25 cellular contexts compared by ENCODE assay signal in genomic region chr3:79314962-79315361, GRCh38.
"Had no signal": no experiment of that assay in that cellular context is flagged by ENCODE, and none has a peak within 500 bp of the region (broad histone marks: within the 10 kb centered on the region; RNA-seq: fewer than 3 reads in every experiment).

No MANE protein-coding gene starts in this region.

- H3K27me3 ChIP-seq: ascending aorta, gastroesophageal sphincter, pancreas, right atrium auricular region, spleen, uterus had no signal

- DNase-seq: activated CD4-positive, alpha-beta T cell treated with anti-CD3 and anti-CD28 coated beads for 48 hours; activated CD4-positive, alpha-beta T cell treated with anti-CD3 and anti-CD28 coated beads, Interleukin-2, amount 50 U/mL, for 48 hours; activated CD8-positive, alpha-beta memory T cell treated with anti-CD3 and anti-CD28 coated beads for 24 hours; activated effector memory CD4-positive, alpha-beta T cell treated with Interleukin-2 at 50 U/mL for 16 hours; activated naive CD4-positive, alpha-beta T cell treated with anti-CD3 and anti-CD28 coated beads for 36 hours; activated naive CD8-positive, alpha-beta T cell treated with anti-CD3 and anti-CD28 coated beads, Interleukin-2, amount 10 ng/mL, durations not matched to agents 7 days and 5 days; caudate nucleus; cortex of kidney; hippocampal formation; immature natural killer cell; kidney; left colon; naive thymus-derived CD8-positive, alpha-beta T cell; nucleus accumbens; pancreas; psoas muscle; spleen; stimulated activated naive CD4-positive, alpha-beta T cell treated with Interleukin-2 at 50 U/mL for 16 hours; T-helper 9 cell; uterus; WERI-Rb-1 had no signal

- H3K27ac ChIP-seq: ascending aorta, gastroesophageal sphincter, pancreas, psoas muscle, right atrium auricular region, spleen, thoracic aorta, uterus, WERI-Rb-1 had no signal

- H3K4me3 ChIP-seq: ascending aorta, gastroesophageal sphincter, pancreas, psoas muscle, right atrium auricular region, spleen, thoracic aorta, uterus had no signal

- H3K4me1 ChIP-seq: ascending aorta, gastroesophageal sphincter, pancreas, psoas muscle, right atrium auricular region, spleen, uterus had no signal

- H3K36me3 ChIP-seq: ascending aorta, gastroesophageal sphincter, pancreas, right atrium auricular region, spleen, thoracic aorta, uterus, WERI-Rb-1 had no signal

- H3K9me3 ChIP-seq: ascending aorta, gastroesophageal sphincter, pancreas, psoas muscle, right atrium auricular region, spleen, thoracic aorta, uterus had no signal
